9 cellular contexts compared by ENCODE assay signal in the genomic region with DNA sequence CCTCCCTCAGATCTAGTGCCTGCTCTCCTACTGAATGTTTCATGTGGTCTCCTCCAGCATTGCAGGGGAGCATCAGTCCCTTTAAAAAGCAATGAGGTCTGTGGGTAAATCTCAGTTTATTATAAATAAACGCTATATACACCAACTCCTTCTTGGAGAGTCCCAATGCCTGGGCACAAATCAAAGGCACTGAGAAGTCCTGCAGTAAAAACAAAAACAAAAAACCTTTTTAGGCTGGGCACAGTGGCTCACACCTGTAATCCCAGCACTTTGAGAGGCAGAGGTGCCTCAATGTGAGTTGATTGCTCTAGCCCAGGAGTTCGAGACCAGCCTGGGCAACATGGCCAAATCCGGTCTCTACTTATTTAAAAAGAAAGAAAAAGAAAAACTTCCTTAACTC. TPM values are rescaled to one million over a fixed set of nuclear protein-coding genes. Genes with fewer than 3 reads are reported as not detected.
"Had no signal": no experiment of that assay in that cellular context is flagged by ENCODE, and none has a peak within 500 bp of the region (broad histone marks: within the 10 kb centered on the region; RNA-seq: fewer than 3 reads in every experiment).

No MANE protein-coding gene starts in this region.

- FAIRE-seq: G401.6, GM12878, GM12891, GM12892, GM18507, GM19239 had no signal

- DNase-seq: GDM1, GF-D8 had no signal

- H3K4me3 ChIP-seq: GM12878 had no signal

- ATAC-seq: GM12878 had no signal

RNA-seq across cellular contexts. Expression of a gene that starts 45.0 kb away (rescaled TPM):
- total RNA-seq: G401, GM12878 had no signal
- polyA plus RNA-seq: GM12878 had no signal
